In genomic region chr9:129726322-129727160, GRCh38 we compare ENCODE assay signal across 8 cellular contexts. TPM values are rescaled to one million over a fixed set of nuclear protein-coding genes. Genes with fewer than 3 reads are reported as not detected.
DNase-seq lines count a peak whose midpoint lies in the region; ATAC-seq and TF ChIP-seq lines count a peak whose summit lies in the region.

No MANE protein-coding gene starts in this region.

- 0 out of 3 replicates have a peak overlapping the region, but pooled peaks have one; percentile 31 for H2BK15ac ChIP-seq in IMR-90 (ENCODE audit: low read depth, low read length)

- TF ChIP-seq CTCF in IMR-90 (conservative IDR thresholded peaks at IDR 0.05; ENCODE audit: low read depth, low read length) (peak; percentile 88), Peyer's patch (IDR thresholded peaks at IDR 0.05) (peak; percentile 32 to 78 (median 69)), neural progenitor cell (IDR thresholded peaks at IDR 0.05) (peak; percentile 95), suprapubic skin (IDR thresholded peaks at IDR 0.05) (peak; percentile 85 to 98)

- H3K56ac ChIP-seq in IMR-90 (ENCODE audit: extremely low read depth, insufficient read depth, low read length): 0 out of 2 replicates have a peak overlapping the region, but pooled peaks have one; percentile 11

- H3K4me1 Mint-ChIP-seq in activated T-cell treated with anti-CD3 and anti-CD28 coated beads, Interleukin-2, amount 50 U/mL, for 72 hours (ENCODE audit: low read depth): peaks cover 5% of the 10 kb centered on the region
- peaks cover 14% of the 10 kb centered on the region for H3K4me1 Mint-ChIP-seq in neural progenitor cell

- H3K4me3 Mint-ChIP-seq in activated T-cell treated with anti-CD3 and anti-CD28 coated beads, Interleukin-2, amount 50 U/mL, for 72 hours: peak overlapping the region; percentile 55
- H3K4me3 Mint-ChIP-seq in neural progenitor cell: peak overlapping the region; percentile 43

- no peak for TF ChIP-seq POLR2A in IMR-90 (IDR thresholded peaks at IDR 0.05; ENCODE audit: low read depth, low read length)
- TF ChIP-seq POLR2A in Peyer's patch (IDR thresholded peaks at IDR 0.05): no peak
- no peak for TF ChIP-seq POLR2A in suprapubic skin (IDR thresholded peaks at IDR 0.05)

- H4K8ac ChIP-seq in IMR-90 (ENCODE audit: low read depth in 2 of 2, low read length in 2 of 2): peak overlapping the region; percentile 15 to 47; a peak in 3 of 4 replicates

- H3K27ac ChIP-seq in IMR-90 (ENCODE audit: insufficient read depth, low read length) (peak overlapping the region; percentile 42; the same call in 1 of the 2 replicates), Peyer's patch (no peak overlapping the region), neural progenitor cell (no peak overlapping the region), suprapubic skin (no peak overlapping the region)

- no peaks in the 10 kb centered on the region; a peak in 2 of 4 replicates for H3K79me1 ChIP-seq in IMR-90 (ENCODE audit: low read depth in 1 of 2, low read length in 2 of 2)

- peak overlapping the region; percentile 20 for H2AK9ac ChIP-seq in IMR-90 (replicated peaks; ENCODE audit: low read depth, low read length, poor library complexity)

- H4K91ac ChIP-seq in IMR-90 (ENCODE audit: insufficient read depth, low read depth, low read length): peak overlapping the region; percentile 27; the same call in 1 of the 2 replicates

- H3K4me2 ChIP-seq in IMR-90 (ENCODE audit: low read depth, low read length): peak overlapping the region; percentile 18
- peak overlapping the region; percentile 50 for H3K4me2 ChIP-seq in neural progenitor cell

- POLR2A ChIA-PET in IMR-90 (lab: Charles Lee; ENCODE audit: unreplicated experiment): interaction anchor here (0.6 to 0.7 kb wide), 4 partner anchors 29 to 440 kb away, joined by 3 to 17 read pairs (median 4); no protein-coding TSS in a partner anchor

- H3K4ac ChIP-seq in IMR-90 (ENCODE audit: low read depth, low read length): peak overlapping the region; percentile 77

- in situ Hi-C loops in IMR-90 (cut with MboI; ENCODE audit: low sequenced_read_pairs): no loop called here

- no peak overlapping the region for H3K27ac Mint-ChIP-seq in activated T-cell treated with anti-CD3 and anti-CD28 coated beads, Interleukin-2, amount 50 U/mL, for 72 hours
- peak overlapping the region; percentile 31 for H3K27ac Mint-ChIP-seq in neural progenitor cell

- H2AFZ ChIP-seq in IMR-90 (replicated peaks; ENCODE audit: low read length, poor library complexity) (peak overlapping the region; percentile 68), neural progenitor cell (replicated peaks) (peak overlapping the region; percentile 1)

- H3K4me1 ChIP-seq in IMR-90 (ENCODE audit: control insufficient read depth, insufficient read depth, low read length) (peaks cover 8% of the 10 kb centered on the region; the same call in 1 of the 2 replicates), Peyer's patch (peaks cover 0 to 4% (median 1%) of the 10 kb centered on the region in 4 donors), neural progenitor cell (peaks cover 6% of the 10 kb centered on the region), suprapubic skin (peaks cover 22% of the 10 kb centered on the region)

- CTCF ChIA-PET in IMR-90 (lab: Yijun Ruan, JAX): interaction anchor here (0.7 to 4.9 kb wide), 11 partner anchors 9 to 84 kb away, joined by 3 to 13 read pairs (median 7); no protein-coding TSS in a partner anchor

- H3K18ac ChIP-seq in IMR-90 (ENCODE audit: low read depth, low read length): peak overlapping the region; percentile 6; the same call in 1 of the 2 replicates

- H3K9me3 ChIP-seq in IMR-90 (ENCODE audit: control insufficient read depth, insufficient read depth, low read length) (no peaks in the 10 kb centered on the region), Peyer's patch (no peaks in the 10 kb centered on the region), neural progenitor cell (ENCODE audit: low read depth) (no peaks in the 10 kb centered on the region), suprapubic skin (no peaks in the 10 kb centered on the region)

- peak overlapping the region; percentile 37; the same call in 1 of the 2 replicates for H3K23ac ChIP-seq in IMR-90 (ENCODE audit: low read depth, low read length)

- H3K9me1 ChIP-seq in IMR-90 (ENCODE audit: insufficient read depth, low read length): peaks cover 11% of the 10 kb centered on the region; the same call in 1 of the 2 replicates

- H3K9me3 Mint-ChIP-seq in activated T-cell treated with anti-CD3 and anti-CD28 coated beads, Interleukin-2, amount 50 U/mL, for 72 hours: no peaks in the 10 kb centered on the region
- no peaks in the 10 kb centered on the region for H3K9me3 Mint-ChIP-seq in neural progenitor cell

- no TSS peak for BruUV-seq in IMR-90 (replicated peaks; lab: Mats Ljungman, UMichigan)

- peaks cover 16% of the 10 kb centered on the region for H3K36me3 ChIP-seq in IMR-90 (ENCODE audit: control insufficient read depth, insufficient read depth, low read length)
- no peaks in the 10 kb centered on the region for H3K36me3 ChIP-seq in Peyer's patch
- H3K36me3 ChIP-seq in neural progenitor cell: no peaks in the 10 kb centered on the region
- peaks cover 7% of the 10 kb centered on the region for H3K36me3 ChIP-seq in suprapubic skin

- DNase-seq in COLO668 (lab: John Stamatoyannopoulos, UW; ENCODE audit: unreplicated experiment): peak; percentile 43
- DNase-seq in IMR-90: peak; percentile 78
- peak; percentile 30 to 74 (median 72) for DNase-seq in Peyer's patch
- peak; percentile 68 to 79 for DNase-seq in activated T-cell treated with anti-CD3 and anti-CD28 coated beads, Interleukin-2, amount 50 U/mL, for 72 hours
- DNase-seq in fibroblast of peridontal ligament (ENCODE audit: extremely low read depth): peak; percentile 95
- DNase-seq in neural progenitor cell (ENCODE audit: low spot score): peak; percentile 93
- DNase-seq in suprapubic skin (ENCODE audit: low spot score in 2 of 2): peak; percentile 87 to 90

- no peaks in the 10 kb centered on the region for H3K79me2 ChIP-seq in neural progenitor cell (ENCODE audit: low read depth)

- no peak for TF ChIP-seq EP300 in suprapubic skin (IDR thresholded peaks at IDR 0.05)

- no peak overlapping the region for H3K9ac ChIP-seq in IMR-90 (ENCODE audit: low read depth, low read length)
- no peak overlapping the region for H3K9ac ChIP-seq in neural progenitor cell

- peaks cover 9% of the 10 kb centered on the region for H3F3A ChIP-seq in neural progenitor cell (ENCODE audit: low read depth)

- intact Hi-C loops in IMR-90 (cut with micrococcal nuclease): loop anchor here (1.0 kb wide), 1 partner anchor 84 kb away; the partner anchor contains the start of gene ASB6

- H3K4me3 ChIP-seq in IMR-90 (ENCODE audit: insufficient read depth, low read depth, low read length) (no peak overlapping the region), Peyer's patch (peak overlapping the region in 1 of 4 donors; percentile 6), neural progenitor cell (no peak overlapping the region), suprapubic skin (peak overlapping the region; percentile 13)

- no peaks in the 10 kb centered on the region for H3K36me3 Mint-ChIP-seq in activated T-cell treated with anti-CD3 and anti-CD28 coated beads, Interleukin-2, amount 50 U/mL, for 72 hours (ENCODE audit: insufficient read depth in 2 of 2)
- no peaks in the 10 kb centered on the region for H3K36me3 Mint-ChIP-seq in neural progenitor cell

- H2AK5ac ChIP-seq in IMR-90 (ENCODE audit: low read depth, low read length): peak overlapping the region; percentile 48; the same call in 1 of the 2 replicates

- H2BK120ac ChIP-seq in IMR-90 (ENCODE audit: low read depth, low read length): peak overlapping the region; percentile 83

- H4K5ac ChIP-seq in IMR-90 (ENCODE audit: low read depth, low read length): peak overlapping the region; percentile 47

- H3K14ac ChIP-seq in IMR-90 (replicated peaks; ENCODE audit: low read depth, low read length): peak overlapping the region; percentile 54; the same call in 1 of the 2 replicates

- no peak overlapping the region for H2BK5ac ChIP-seq in IMR-90 (ENCODE audit: low read depth, low read length, poor library complexity, severe bottlenecking)

- ATAC-seq in IMR-90 (ENCODE audit: low read depth): peak; percentile 96
- ATAC-seq in activated T-cell treated with anti-CD3 and anti-CD28 coated beads, Interleukin-2, amount 50 U/mL, for 72 hours (replicated peaks in 1 of 2): peak; percentile 93 to 95
- no peak for ATAC-seq in HG02981 (IDR thresholded peaks at IDR 0.05; ENCODE audit: unreplicated experiment)

- 0% methylated on average over 2 of the region's 23 CpGs; no CpG with 5 or more reads in 1 of the 2 experiments for WGBS in IMR-90 (ENCODE audit: extremely low coverage in 2 of 2, insufficient read length in 1 of 2), 2 experiments
- 11% methylated on average over 21 of the region's 23 CpGs for WGBS in suprapubic skin

- H3K27me3 ChIP-seq in IMR-90 (ENCODE audit: control insufficient read depth, insufficient read depth, low read length) (no peaks in the 10 kb centered on the region), Peyer's patch (no peaks in the 10 kb centered on the region), neural progenitor cell (no peaks in the 10 kb centered on the region), suprapubic skin (no peaks in the 10 kb centered on the region)

- TF ChIP-seq RAD21 in IMR-90 (IDR thresholded peaks at IDR 0.05; ENCODE audit: low read length): peak; percentile 77

- dilution Hi-C loops in IMR-90 (cut with HindIII; ENCODE audit: low sequenced_read_pairs, unreplicated experiment): no loop called here

- peak overlapping the region; percentile 43; the same call in 1 of the 2 replicates for H2BK20ac ChIP-seq in IMR-90 (ENCODE audit: low read depth, low read length)

- peaks cover 5% of the 10 kb centered on the region for H3K27me3 Mint-ChIP-seq in activated T-cell treated with anti-CD3 and anti-CD28 coated beads, Interleukin-2, amount 50 U/mL, for 72 hours (ENCODE audit: low read depth)
- peaks cover 10% of the 10 kb centered on the region for H3K27me3 Mint-ChIP-seq in neural progenitor cell (ENCODE audit: insufficient read depth, low read depth)

- no peaks in the 10 kb centered on the region; the same call in 1 of the 2 replicates for H4K20me1 ChIP-seq in IMR-90 (ENCODE audit: insufficient read depth, low read length)
- no peaks in the 10 kb centered on the region for H4K20me1 ChIP-seq in neural progenitor cell (ENCODE audit: low read depth)

TF ChIP-seq in IMR-90, 13 proteins besides CTCF, POLR2A, EP300 and RAD21 (continues in another document):
- TF ChIP-seq RCOR1 (IDR thresholded peaks at IDR 0.05; ENCODE audit: insufficient replicate concordance, low read length) (no peak), MAFK (IDR thresholded peaks at IDR 0.05; ENCODE audit: low read depth, low read length) (no peak), SMC3 (IDR thresholded peaks at IDR 0.05; ENCODE audit: low read depth, low read length) (peak; percentile 81)

RNA-seq across cellular contexts. Expression of gene PTGES, which starts 26.3 kb away (rescaled TPM):
- total RNA-seq in IMR-90 (2012; rRNA removed) (2.8 and 3.2 TPM in 2 replicates), Peyer's patch (1 to 10 TPM; 1.8 to 8.7 (median 6.8) TPM), neural progenitor cell (ENCODE audit: low replicate concordance) (2.3 and 2.9 TPM in 2 replicates), suprapubic skin (10 to 100 TPM; 21.8 to 38.8 (median 24.0) TPM)
- polyA plus RNA-seq in IMR-90 (2012; rRNA removed): 6.3 TPM in 2 replicates
- 6.9 and 12.7 TPM in 2 replicates for polyA plus RNA-seq in IMR-90 (2012; cell fraction: cytosol; rRNA removed)
- polyA plus RNA-seq in IMR-90 (2012; cell fraction: nucleus; rRNA removed; ENCODE audit: low replicate concordance): 1.5 TPM in 2 replicates
- total RNA-seq in activated T-cell treated with anti-CD3 and anti-CD28 coated beads, Interleukin-2, amount 50 U/mL, for 72 hours: under 1 TPM; 0.48 to 0.74 TPM

Comparison
In these comparisons a context has a peak if more than half of its experiments do, and no peak if none do; other contexts are left out.
1. DNase-seq: peak in every context shown above with its lines; median percentile 95 in fibroblast of peridontal ligament; 93 in neural progenitor cell; 88 in suprapubic skin; 78 in IMR-90; 74 in activated T-cell treated with anti-CD3 and anti-CD28 coated beads, Interleukin-2, amount 50 U/mL, for 72 hours; 72 in Peyer's patch; 43 in COLO668.